ENCODE assay signal across 6 cellular contexts in genomic region chr2:240683980-240684728, GRCh38. TPM values are rescaled to one million over a fixed set of nuclear protein-coding genes. Genes with fewer than 3 reads are reported as not detected.
"Had no signal": no experiment of that assay in that cellular context is flagged by ENCODE, and none has a peak within 500 bp of the region (broad histone marks: within the 10 kb centered on the region; RNA-seq: fewer than 3 reads in every experiment).

No MANE protein-coding gene starts in this region.

RNA-seq across cellular contexts. Expression of gene AQP12B, which starts 1.5 kb away (rescaled TPM):
- total RNA-seq: cardiac muscle cell, dermis microvascular lymphatic vessel endothelial cell, epithelial cell of proximal tubule, left ventricle myocardium inferior, mammary epithelial cell had no signal
- polyA plus RNA-seq: cardiac muscle cell, keratinocyte, mammary epithelial cell had no signal

RNA-seq across cellular contexts. Expression of gene AQP12A, which starts 7.5 kb away (rescaled TPM):
- total RNA-seq: cardiac muscle cell, dermis microvascular lymphatic vessel endothelial cell, epithelial cell of proximal tubule, left ventricle myocardium inferior, mammary epithelial cell had no signal
- polyA plus RNA-seq: cardiac muscle cell, keratinocyte, mammary epithelial cell had no signal

RNA-seq across cellular contexts. Expression of gene GPR35, which starts 58.9 kb away (rescaled TPM):
- total RNA-seq: epithelial cell of proximal tubule had no signal
